Comparison of ENCODE assay signal across 24 cellular contexts in the genomic region with DNA sequence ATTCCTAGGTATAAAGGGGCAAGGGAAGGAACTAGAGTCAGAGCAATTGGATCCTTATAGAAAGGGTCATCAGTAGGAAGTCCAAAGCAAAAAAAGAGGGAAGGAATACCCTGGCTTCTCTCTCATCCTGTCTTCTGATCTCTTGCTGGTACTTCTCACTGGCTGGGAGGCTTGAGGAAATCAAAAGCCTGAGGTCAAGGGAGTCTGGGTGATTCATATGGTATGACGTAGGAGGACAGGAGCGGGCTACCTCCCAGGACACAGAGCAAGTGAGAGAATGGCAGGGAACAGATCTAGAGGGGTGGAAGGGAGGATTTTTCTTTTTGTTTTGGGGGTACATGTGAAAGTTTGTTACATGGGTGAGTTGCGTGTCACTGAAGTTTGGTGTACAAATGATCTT.
"Had no signal": no experiment of that assay in that cellular context is flagged by ENCODE, and none has a peak within 500 bp of the region (broad histone marks: within the 10 kb centered on the region; RNA-seq: fewer than 3 reads in every experiment).

No MANE protein-coding gene starts in this region.

- DNase-seq: activated CD4-positive, alpha-beta memory T cell treated with anti-CD3 and anti-CD28 coated beads for 36 hours; activated CD4-positive, alpha-beta T cell treated with anti-CD3 and anti-CD28 coated beads for 4 hours; activated gamma-delta T cell treated with Interleukin-2 at 50 U/mL for 16 hours; activated T-cell treated with anti-CD3 and anti-CD28 coated beads for 4 hours; amniotic stem cell; body of pancreas; cortex of kidney; foreskin keratinocyte; glutamatergic neuron; hippocampal formation; left ventricle myocardium inferior; naive thymus-derived CD4-positive, alpha-beta T cell; right lobe of liver; small intestine; stimulated activated CD4-positive, alpha-beta T cell treated with anti-CD3 and anti-CD28 coated beads, Interleukin-15, amount 100 ng/mL, for 24 hours; stimulated activated CD4-positive, alpha-beta T cell treated with anti-CD3 and anti-CD28 coated beads, Interleukin-2, amount 100 ng/mL, for 48 hours; SW 1271; transverse colon had no signal

- H3K27me3 ChIP-seq: body of pancreas, esophagus muscularis mucosa, foreskin keratinocyte, neural progenitor cell, right lobe of liver, suprapubic skin, transverse colon had no signal

- H3K4me1 ChIP-seq: body of pancreas, esophagus muscularis mucosa, foreskin keratinocyte, left ventricle myocardium inferior, prostate gland, right lobe of liver, suprapubic skin, transverse colon had no signal

- H3K9me3 ChIP-seq: body of pancreas, esophagus muscularis mucosa, left ventricle myocardium inferior, prostate gland, right lobe of liver, suprapubic skin, transverse colon had no signal

- H3K4me3 ChIP-seq: body of pancreas, esophagus muscularis mucosa, left ventricle myocardium inferior, neural progenitor cell, prostate gland, right lobe of liver, suprapubic skin, transverse colon had no signal

- ATAC-seq: activated naive CD4-positive, alpha-beta T cell treated with anti-CD3 and anti-CD28 coated beads, Interleukin-2, amount 50 U/mL, for 72 hours; body of pancreas; foreskin keratinocyte; naive thymus-derived CD4-positive, alpha-beta T cell; right lobe of liver; WTC11 had no signal

- H3K27ac ChIP-seq: body of pancreas, esophagus muscularis mucosa, foreskin keratinocyte, left ventricle myocardium inferior, neural progenitor cell, prostate gland, right lobe of liver, suprapubic skin, transverse colon had no signal

- H3K36me3 ChIP-seq: esophagus muscularis mucosa, left ventricle myocardium inferior, neural progenitor cell, prostate gland, right lobe of liver, suprapubic skin, transverse colon had no signal
